20 cellular contexts compared by ENCODE assay signal in the genomic region with DNA sequence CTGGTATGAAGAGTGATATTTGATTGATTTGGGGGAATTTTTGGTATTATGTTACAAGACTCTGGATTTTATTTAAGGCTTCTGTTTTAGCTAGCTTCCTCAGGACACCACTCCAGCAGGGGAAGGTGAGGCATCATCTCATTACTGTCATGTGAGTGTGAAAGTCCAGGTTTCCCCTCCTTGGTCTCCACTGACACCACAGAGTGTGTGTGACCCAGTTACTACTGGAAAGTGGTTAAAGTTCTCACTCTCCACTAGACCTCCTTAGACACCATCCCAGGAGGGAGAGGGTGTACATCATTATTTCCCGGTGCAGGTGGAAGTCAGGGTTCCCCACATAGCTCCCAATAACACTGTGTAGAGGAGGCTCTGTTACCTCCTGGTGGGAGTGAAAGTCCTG. TPM values are rescaled to one million over a fixed set of nuclear protein-coding genes. Genes with fewer than 3 reads are reported as not detected.
A peak's percentile ranks its signal among the peaks of the same experiment; 100 is the strongest.
DNase-seq lines count a peak whose midpoint lies in the region; ATAC-seq, FAIRE-seq and TF ChIP-seq lines count a peak whose summit lies in the region.
"Had no signal": no experiment of that assay in that cellular context is flagged by ENCODE, and none has a peak within 500 bp of the region (broad histone marks: within the 10 kb centered on the region; RNA-seq: fewer than 3 reads in every experiment).

No MANE protein-coding gene starts in this region.

- no peak for ATAC-seq in GM21619 (IDR thresholded peaks at IDR 0.05; ENCODE audit: unreplicated experiment)
- ATAC-seq: GM23338 had no signal

- H3K4me3 ChIP-seq in GM12865 (ENCODE audit: low read depth, low read length) (no peak overlapping the region), bronchial epithelial cell (ENCODE audit: low read depth, low read length) (no peak overlapping the region), esophagus muscularis mucosa (no peak overlapping the region), neutrophil (ENCODE audit: low read depth in 1 of 2, low read length in 1 of 2) (no peak overlapping the region)
- H3K4me3 ChIP-seq: GM23338 had no signal

- FAIRE-seq in bronchial epithelial cell (lab: Jason Lieb, UNC), result peak; percentile 62
- FAIRE-seq: A204.1, GM12891, GM19239, H54 had no signal

- H3K36me3 ChIP-seq in bronchial epithelial cell (ENCODE audit: control insufficient read depth, insufficient read depth, low read length), result no peaks in the 10 kb centered on the region
- H3K36me3 ChIP-seq in esophagus muscularis mucosa, result peaks cover 0 to 12% (median 0%) of the 10 kb centered on the region in 4 donors
- H3K36me3 ChIP-seq in neutrophil, result peaks cover 14% of the 10 kb centered on the region
- H3K36me3 ChIP-seq: BE2C had no signal

- no peaks in the 10 kb centered on the region for H3K27me3 ChIP-seq in bronchial epithelial cell (ENCODE audit: control insufficient read depth, insufficient read depth, low read length)
- no peaks in the 10 kb centered on the region for H3K27me3 ChIP-seq in esophagus muscularis mucosa
- H3K27me3 ChIP-seq in neutrophil, result no peaks in the 10 kb centered on the region
- H3K27me3 ChIP-seq: BE2C had no signal

- DNase-seq in GM12865 (ENCODE audit: low read depth), result peak; percentile 19
- no peak for DNase-seq in bronchial epithelial cell (ENCODE audit: low read depth)
- DNase-seq in esophagus muscularis mucosa (ENCODE audit: extremely low spot score), result peak; percentile 14
- no peak for DNase-seq in activated naive CD4-positive, alpha-beta T cell treated with Interleukin-2 at 50 U/mL for 16 hours
- no peak for DNase-seq in DMS79 (lab: John Stamatoyannopoulos, UW)
- DNase-seq in COR-L47 (lab: John Stamatoyannopoulos, UW), result no peak
- DNase-seq: ACHN; BE2C; C1 segment of cervical spinal cord; CD4-positive, CD25-positive, alpha-beta regulatory T cell; DND-41; EL; HCEC 1CT had no signal

- TF ChIP-seq POLR2A in esophagus muscularis mucosa (IDR thresholded peaks at IDR 0.05; ENCODE audit: low read depth), result no peak

- no peak for TF ChIP-seq EP300 in esophagus muscularis mucosa (IDR thresholded peaks at IDR 0.05)

- H3K27ac ChIP-seq in esophagus muscularis mucosa (replicated peaks in 1 of 4) (no peak overlapping the region), neutrophil (peak overlapping the region; percentile 88)

- no peak for TF ChIP-seq CTCF in GM12865 (IDR thresholded peaks at IDR 0.05; ENCODE audit: insufficient read depth, low read depth, low read length, missing control alignments)
- no peak for TF ChIP-seq CTCF in bronchial epithelial cell (IDR thresholded peaks at IDR 0.05; ENCODE audit: insufficient read depth, low read length, severe bottlenecking)
- TF ChIP-seq CTCF in esophagus muscularis mucosa (IDR thresholded peaks at IDR 0.05), result no peak
- TF ChIP-seq CTCF in neutrophil (IDR thresholded peaks at IDR 0.05), result no peak

- WGBS in esophagus muscularis mucosa, result 90% methylated on average over 1 of the region's 1 CpG

- H3K4me1 ChIP-seq in esophagus muscularis mucosa (no peaks in the 10 kb centered on the region), neutrophil (ENCODE audit: control insufficient read depth in 1 of 2, insufficient read depth in 1 of 2, low read depth in 1 of 2, low read length in 1 of 2) (peaks cover 33 to 51% of the 10 kb centered on the region in 2 experiments)
- H3K4me1 ChIP-seq: BE2C had no signal

- H3K9me3 ChIP-seq in esophagus muscularis mucosa, result no peaks in the 10 kb centered on the region
- no peaks in the 10 kb centered on the region for H3K9me3 ChIP-seq in neutrophil
- H3K9me3 ChIP-seq: BE2C had no signal

- intact Hi-C loops in esophagus muscularis mucosa (cut with DNase I), result no loop called here

RNA-seq across cellular contexts. Expression of a gene that starts 35.8 kb away (rescaled TPM):
- total RNA-seq in bronchial epithelial cell, result 10.5 and 15.6 TPM in 2 replicates
- total RNA-seq in esophagus muscularis mucosa, result 10 to 100 TPM; 20.4 to 34.3 (median 28.2) TPM

Comparison
In these comparisons a context has a peak if more than half of its experiments do, and no peak if none do; other contexts are left out.
1. DNase-seq: peak in GM12865 (single experiment) and esophagus muscularis mucosa (single experiment); none in bronchial epithelial cell (single experiment), activated naive CD4-positive, alpha-beta T cell treated with Interleukin-2 at 50 U/mL for 16 hours (single experiment), DMS79 (single experiment) and COR-L47 (single experiment).